Comparison of ENCODE assay signal across 9 cellular contexts in genomic region chrX:11386001-11386523, GRCh38.
A peak's percentile ranks its signal among the peaks of the same experiment; 100 is the strongest.
DNase-seq lines count a peak whose midpoint lies in the region; ATAC-seq and TF ChIP-seq lines count a peak whose summit lies in the region.
"Had no signal": no experiment of that assay in that cellular context is flagged by ENCODE, and none has a peak within 500 bp of the region (broad histone marks: within the 10 kb centered on the region; RNA-seq: fewer than 3 reads in every experiment).

No MANE protein-coding gene starts in this region.

- no peaks in the 10 kb centered on the region for H3K9me3 Mint-ChIP-seq in activated CD4-positive, alpha-beta T cell treated with anti-CD3 and anti-CD28 coated beads for 36 hours (ENCODE audit: low read depth)
- H3K9me3 Mint-ChIP-seq in stimulated activated naive B cell treated with anti-CD40 and anti-IgM and Interleukin-4, amounts not matched to agents 10 μg/mL and 1 μg/mL and 100 μg/mL, for 72 hours: no peaks in the 10 kb centered on the region

- H3K27me3 ChIP-seq in muscle layer of colon (ENCODE audit: control insufficient read depth in 1 of 2, insufficient read depth in 2 of 2, low read length in 2 of 2): no peaks in the 10 kb centered on the region

- DNase-seq in Right ventricle myocardium inferior (ENCODE audit: missing footprints) (no peak), cardiac septum (ENCODE audit: low spot score) (no peak), choroid plexus epithelial cell (ENCODE audit: low read depth) (peak; percentile 77), NCI-H345 treated with DMSO at 0.1 percent for 48 hours (lab: John Stamatoyannopoulos, UW; ENCODE audit: unreplicated experiment) (no peak)
- no peak for DNase-seq in activated CD4-positive, alpha-beta T cell treated with anti-CD3 and anti-CD28 coated beads for 36 hours
- no peak for DNase-seq in stimulated activated naive B cell treated with anti-CD40 and anti-IgM and Interleukin-4, amounts not matched to agents 10 μg/mL and 1 μg/mL and 100 μg/mL, for 72 hours
- DNase-seq: activated naive CD4-positive, alpha-beta T cell treated with anti-CD3 and anti-CD28 coated beads, Interleukin-2, amount 50 U/mL, for 16 hours had no signal

- H3K4me3 ChIP-seq in choroid plexus epithelial cell (ENCODE audit: low read depth, low read length) (no peak overlapping the region), muscle layer of colon (ENCODE audit: low read depth in 1 of 2, low read length in 2 of 2) (no peak overlapping the region)

- H3K27me3 Mint-ChIP-seq in activated CD4-positive, alpha-beta T cell treated with anti-CD3 and anti-CD28 coated beads for 36 hours: peaks cover 2% of the 10 kb centered on the region
- no peaks in the 10 kb centered on the region for H3K27me3 Mint-ChIP-seq in stimulated activated naive B cell treated with anti-CD40 and anti-IgM and Interleukin-4, amounts not matched to agents 10 μg/mL and 1 μg/mL and 100 μg/mL, for 72 hours

- no peak overlapping the region for H3K9ac ChIP-seq in muscle layer of colon (ENCODE audit: low read length)

- no peaks in the 10 kb centered on the region for H3K9me3 ChIP-seq in muscle layer of colon (ENCODE audit: low read length)

- no peak overlapping the region for H3K4me3 Mint-ChIP-seq in activated CD4-positive, alpha-beta T cell treated with anti-CD3 and anti-CD28 coated beads for 36 hours
- H3K4me3 Mint-ChIP-seq in stimulated activated naive B cell treated with anti-CD40 and anti-IgM and Interleukin-4, amounts not matched to agents 10 μg/mL and 1 μg/mL and 100 μg/mL, for 72 hours: no peak overlapping the region

- CTCF ChIA-PET in activated CD4-positive, alpha-beta T cell treated with anti-CD3 and anti-CD28 coated beads for 36 hours (lab: Charles Lee): no interaction called here

- H3K27ac Mint-ChIP-seq in activated CD4-positive, alpha-beta T cell treated with anti-CD3 and anti-CD28 coated beads for 36 hours: no peak overlapping the region
- no peak overlapping the region for H3K27ac Mint-ChIP-seq in stimulated activated naive B cell treated with anti-CD40 and anti-IgM and Interleukin-4, amounts not matched to agents 10 μg/mL and 1 μg/mL and 100 μg/mL, for 72 hours

- H3K36me3 ChIP-seq in muscle layer of colon (ENCODE audit: insufficient read depth, low read length): no peaks in the 10 kb centered on the region

- ATAC-seq in Right ventricle myocardium inferior (peak; percentile 64), HG03565 (IDR thresholded peaks at IDR 0.05; ENCODE audit: unreplicated experiment) (no peak)
- ATAC-seq in activated CD4-positive, alpha-beta T cell treated with anti-CD3 and anti-CD28 coated beads for 36 hours: no peak
- no peak for ATAC-seq in stimulated activated naive B cell treated with anti-CD40 and anti-IgM and Interleukin-4, amounts not matched to agents 10 μg/mL and 1 μg/mL and 100 μg/mL, for 72 hours (replicated peaks)

- no peak for TF ChIP-seq CTCF in choroid plexus epithelial cell (conservative IDR thresholded peaks at IDR 0.05; ENCODE audit: low read depth, low read length)

- H3K4me1 Mint-ChIP-seq in activated CD4-positive, alpha-beta T cell treated with anti-CD3 and anti-CD28 coated beads for 36 hours: no peaks in the 10 kb centered on the region
- peaks cover 3 to 8% of the 10 kb centered on the region in 2 donors for H3K4me1 Mint-ChIP-seq in stimulated activated naive B cell treated with anti-CD40 and anti-IgM and Interleukin-4, amounts not matched to agents 10 μg/mL and 1 μg/mL and 100 μg/mL, for 72 hours

- no peaks in the 10 kb centered on the region for H3K36me3 Mint-ChIP-seq in activated CD4-positive, alpha-beta T cell treated with anti-CD3 and anti-CD28 coated beads for 36 hours (ENCODE audit: low read depth)
- H3K36me3 Mint-ChIP-seq in stimulated activated naive B cell treated with anti-CD40 and anti-IgM and Interleukin-4, amounts not matched to agents 10 μg/mL and 1 μg/mL and 100 μg/mL, for 72 hours: no peaks in the 10 kb centered on the region

- peak overlapping the region; percentile 63 for H3K27ac ChIP-seq in muscle layer of colon (ENCODE audit: low read depth, low read length)

- POLR2A ChIA-PET in activated CD4-positive, alpha-beta T cell treated with anti-CD3 and anti-CD28 coated beads for 36 hours (lab: Charles Lee): no interaction called here

- intact Hi-C loops in Right ventricle myocardium inferior (cut with DNase I): no loop called here
- intact Hi-C loops in cardiac septum (cut with DNase I): loop anchor here (10.0 kb wide), 1 partner anchor 241 kb away; no protein-coding TSS in a partner anchor
- intact Hi-C loops in activated CD4-positive, alpha-beta T cell treated with anti-CD3 and anti-CD28 coated beads for 36 hours (cut with DNase I, micrococcal nuclease): no loop called here

- peaks cover 10% of the 10 kb centered on the region for H3K4me1 ChIP-seq in muscle layer of colon (ENCODE audit: insufficient read depth, low read length)
